ENCODE assay signal across 29 cellular contexts in the genomic region with DNA sequence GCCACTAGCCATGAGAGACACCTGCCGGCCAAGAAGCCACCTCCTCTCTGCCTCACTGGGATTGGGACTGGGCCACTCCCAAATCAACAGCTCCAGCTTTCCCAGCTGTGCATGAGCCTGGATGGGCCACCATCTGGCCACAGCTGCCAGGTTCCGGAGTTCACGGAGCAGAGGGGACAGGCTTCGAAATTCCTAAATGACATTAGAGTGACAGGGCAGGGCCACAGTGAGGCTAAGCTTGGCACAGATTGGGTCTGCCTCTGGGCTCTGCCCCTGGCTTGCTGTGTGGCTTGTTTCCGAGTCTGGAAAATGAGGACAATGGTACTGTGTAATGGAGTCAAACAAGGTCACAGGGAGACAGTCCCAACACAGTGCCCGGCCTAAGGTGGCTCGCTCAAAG. TPM values are rescaled to one million over a fixed set of nuclear protein-coding genes. Genes with fewer than 3 reads are reported as not detected.
DNase-seq lines count a peak whose midpoint lies in the region; ATAC-seq and TF ChIP-seq lines count a peak whose summit lies in the region.
"Had no signal": no experiment of that assay in that cellular context is flagged by ENCODE, and none has a peak within 500 bp of the region (broad histone marks: within the 10 kb centered on the region; RNA-seq: fewer than 3 reads in every experiment).

No MANE protein-coding gene starts in this region.

- no peaks in the 10 kb centered on the region for H3K36me3 ChIP-seq in CD8-positive, alpha-beta T cell (ENCODE audit: insufficient read depth, low read length)
- H3K36me3 ChIP-seq: lower lobe of right lung, neutrophil, tibial nerve had no signal

- POLR2A ChIA-PET in CD8-positive, alpha-beta T cell (lab: Charles Lee), result no interaction called here

- no peaks in the 10 kb centered on the region; a peak in 1 of 7 replicates for H3K36me3 Mint-ChIP-seq in H9 (ENCODE audit: insufficient read depth in 1 of 3, low read depth in 3 of 3)
- no peaks in the 10 kb centered on the region for H3K36me3 Mint-ChIP-seq in CD8-positive, alpha-beta T cell
- H3K36me3 Mint-ChIP-seq: activated naive CD8-positive, alpha-beta T cell had no signal

- no peak overlapping the region for H4K5ac ChIP-seq in H9 (ENCODE audit: insufficient read length, low read depth, low read length)

- no peaks in the 10 kb centered on the region for H3K9me3 ChIP-seq in H9 (ENCODE audit: control insufficient read depth, low read depth, low read length)
- no peaks in the 10 kb centered on the region for H3K9me3 ChIP-seq in CD8-positive, alpha-beta T cell (ENCODE audit: low read length)
- H3K9me3 ChIP-seq: lower lobe of right lung, neutrophil, tibial nerve had no signal

- no peak overlapping the region for H3K56ac ChIP-seq in H9 (ENCODE audit: insufficient read length, low read depth, low read length)

- no peak overlapping the region for H4K8ac ChIP-seq in H9 (replicated peaks; ENCODE audit: insufficient read length, low read depth, low read length)

- no peaks in the 10 kb centered on the region for H4K20me1 ChIP-seq in H9 (ENCODE audit: control insufficient read depth, insufficient read depth, insufficient read length)

- no peaks in the 10 kb centered on the region for H3K79me2 ChIP-seq in H9 (ENCODE audit: insufficient read depth, low read length)

- H3K9me3 Mint-ChIP-seq in H9, result no peaks in the 10 kb centered on the region; a peak in 1 of 5 replicates
- H3K9me3 Mint-ChIP-seq in CD8-positive, alpha-beta T cell, result no peaks in the 10 kb centered on the region
- H3K9me3 Mint-ChIP-seq: activated CD4-positive, alpha-beta memory T cell treated with anti-CD3 and anti-CD28 coated beads, Interleukin-2, amount 10 ng/mL, durations not matched to agents 7 days and 5 days; activated T-helper 2 cell treated with anti-CD3 and anti-CD28 coated beads, Interferon-gamma antibody, Interleukin-2, Interleukin-4, amounts not matched to agents 10 μg/mL and 5 μg/mL and 100 μg/mL, durations not matched to agents 14 hours and 24 hours and 36 hours; stimulated activated naive CD8-positive, alpha-beta T cell treated with anti-CD3 and anti-CD28 coated beads, Interleukin-15, Interleukin-2, amounts not matched to agents 100 ng/mL and 50 ng/mL, for 24 hours; T-helper 1 cell treated with Interleukin-12 subunit alpha and Interleukin-12 subunit beta and Interleukin-4 antibody, amounts not matched to agents 30 μg/mL and 1 μg/mL, for 36 hours had no signal

- intact Hi-C loops in Right ventricle myocardium superior (cut with DNase I), result no loop called here
- intact Hi-C loops in cardiac septum (cut with DNase I), result no loop called here
- intact Hi-C loops in left ventricle myocardium superior (cut with micrococcal nuclease), result no loop called here
- intact Hi-C loops in CD8-positive, alpha-beta T cell (cut with DNase I, micrococcal nuclease), result no loop called here

- no CpG with 5 or more reads among the region's 7 CpGs for WGBS in H9 (ENCODE audit: extremely low coverage, insufficient read length, low lambda C conversion rate)

- CTCF ChIA-PET in CD8-positive, alpha-beta T cell (lab: Charles Lee), result interaction anchor here (1.1 kb wide), 1 partner anchor 97 kb away, joined by 3 read pairs; no protein-coding TSS in a partner anchor

- H3K79me1 ChIP-seq in H9 (ENCODE audit: insufficient read depth, low read depth, low read length, poor library complexity, severe bottlenecking), result no peaks in the 10 kb centered on the region

- H3K27ac Mint-ChIP-seq in H9, result no peak overlapping the region
- no peak overlapping the region for H3K27ac Mint-ChIP-seq in CD8-positive, alpha-beta T cell
- H3K27ac Mint-ChIP-seq: activated CD4-positive, alpha-beta memory T cell treated with anti-CD3 and anti-CD28 coated beads, Interleukin-2, amount 10 ng/mL, durations not matched to agents 7 days and 5 days; activated naive CD8-positive, alpha-beta T cell; activated T-helper 2 cell treated with anti-CD3 and anti-CD28 coated beads, Interferon-gamma antibody, Interleukin-2, Interleukin-4, amounts not matched to agents 10 μg/mL and 5 μg/mL and 100 μg/mL, durations not matched to agents 14 hours and 24 hours and 36 hours; stimulated activated naive CD8-positive, alpha-beta T cell treated with anti-CD3 and anti-CD28 coated beads, Interleukin-15, Interleukin-2, amounts not matched to agents 100 ng/mL and 50 ng/mL, for 24 hours; T-helper 1 cell treated with Interleukin-12 subunit alpha and Interleukin-12 subunit beta and Interleukin-4 antibody, amounts not matched to agents 30 μg/mL and 1 μg/mL, for 36 hours had no signal

- H3K9ac ChIP-seq in H9 (ENCODE audit: extremely low read depth, insufficient read length, low read length), result no peak overlapping the region

- H3K14ac ChIP-seq in H9 (ENCODE audit: insufficient read depth, low read length), result no peak overlapping the region

- H3K4me2 ChIP-seq in H9 (ENCODE audit: insufficient read depth, insufficient read length, low read length), result no peak overlapping the region

- TF ChIP-seq CTCF in H9 (conservative IDR thresholded peaks at IDR 0.05), result no peak
- TF ChIP-seq CTCF in CD8-positive, alpha-beta T cell (IDR thresholded peaks at IDR 0.05), result no peak

- H3K27me3 Mint-ChIP-seq in H9 (ENCODE audit: low read depth), result peaks cover 29% of the 10 kb centered on the region
- peaks cover 17% of the 10 kb centered on the region for H3K27me3 Mint-ChIP-seq in CD8-positive, alpha-beta T cell (ENCODE audit: low read depth)

- no peak overlapping the region for H2BK15ac ChIP-seq in H9 (ENCODE audit: low read depth, low read length)

- no peaks in the 10 kb centered on the region for H3K23me2 ChIP-seq in H9 (ENCODE audit: insufficient read length, low read depth, low read length, poor library complexity, severe bottlenecking)

- no peak overlapping the region for H3T11ph ChIP-seq in H9 (ENCODE audit: low read length)

- H3K4me3 Mint-ChIP-seq in H9, result no peak overlapping the region
- H3K4me3 Mint-ChIP-seq in CD8-positive, alpha-beta T cell, result no peak overlapping the region
- H3K4me3 Mint-ChIP-seq: activated CD4-positive, alpha-beta memory T cell treated with anti-CD3 and anti-CD28 coated beads, Interleukin-2, amount 10 ng/mL, durations not matched to agents 7 days and 5 days; activated naive CD8-positive, alpha-beta T cell; stimulated activated naive CD8-positive, alpha-beta T cell treated with anti-CD3 and anti-CD28 coated beads, Interleukin-15, Interleukin-2, amounts not matched to agents 100 ng/mL and 50 ng/mL, for 24 hours; T-helper 1 cell treated with Interleukin-12 subunit alpha and Interleukin-12 subunit beta and Interleukin-4 antibody, amounts not matched to agents 30 μg/mL and 1 μg/mL, for 36 hours had no signal

- peaks cover 8 to 9% of the 10 kb centered on the region in 2 experiments; a peak in 3 of 4 replicates for H3K4me1 Mint-ChIP-seq in H9
- no peaks in the 10 kb centered on the region for H3K4me1 Mint-ChIP-seq in CD8-positive, alpha-beta T cell (ENCODE audit: low read depth)
- H3K4me1 Mint-ChIP-seq: activated CD4-positive, alpha-beta memory T cell treated with anti-CD3 and anti-CD28 coated beads, Interleukin-2, amount 10 ng/mL, durations not matched to agents 7 days and 5 days had no signal

- H3K4ac ChIP-seq in H9 (ENCODE audit: low read depth, low read length), result no peak overlapping the region

- no peak overlapping the region for H3K18ac ChIP-seq in H9 (ENCODE audit: insufficient read length, low read depth, low read length)

- H3K27me3 ChIP-seq in H9 (ENCODE audit: insufficient read depth, low read length), result peaks cover under 1% of the 10 kb centered on the region; the same call in 1 of the 2 replicates
- no peaks in the 10 kb centered on the region for H3K27me3 ChIP-seq in CD8-positive, alpha-beta T cell (ENCODE audit: insufficient read depth, low read length)

- ATAC-seq in Right ventricle myocardium superior (ENCODE audit: poor library complexity) (peak; percentile 78), left ventricle myocardium superior (peak; percentile 88), HG02642 (IDR thresholded peaks at IDR 0.05; ENCODE audit: poor library complexity, unreplicated experiment) (no peak)
- no peak for ATAC-seq in CD8-positive, alpha-beta T cell
- ATAC-seq: lower lobe of right lung had no signal

- no peak overlapping the region for H3K4me3 ChIP-seq in CD8-positive, alpha-beta T cell (ENCODE audit: low read depth, low read length)
- H3K4me3 ChIP-seq: lower lobe of right lung, SK-N-MC, tibial nerve had no signal

- H2BK5ac ChIP-seq in H9 (ENCODE audit: insufficient read length, low read length), result no peak overlapping the region

- H2BK120ac ChIP-seq in H9 (ENCODE audit: low read depth, low read length, poor library complexity, severe bottlenecking), result no peak overlapping the region

- no peak overlapping the region for H3K27ac ChIP-seq in H9 (ENCODE audit: insufficient read length, low read depth, low read length)
- no peak overlapping the region for H3K27ac ChIP-seq in CD8-positive, alpha-beta T cell (ENCODE audit: low read depth, low read length)
- H3K27ac ChIP-seq: lower lobe of right lung, neutrophil, SK-N-MC, tibial nerve had no signal

- no peak overlapping the region for H2BK20ac ChIP-seq in H9 (ENCODE audit: low read depth, low read length, poor library complexity, severe bottlenecking)

- H2AK5ac ChIP-seq in H9 (ENCODE audit: insufficient read length, low read length), result no peak overlapping the region

- H3K23ac ChIP-seq in H9 (ENCODE audit: insufficient read length, low read depth, low read length), result no peak overlapping the region

- no peaks in the 10 kb centered on the region; the same call in 1 of the 2 replicates for H3K4me1 ChIP-seq in H9 (ENCODE audit: insufficient read depth, low read length)
- H3K4me1 ChIP-seq in CD8-positive, alpha-beta T cell (ENCODE audit: insufficient read depth, low read length), result no peaks in the 10 kb centered on the region
- H3K4me1 ChIP-seq: lower lobe of right lung had no signal

- H2BK12ac ChIP-seq in H9 (ENCODE audit: insufficient read length, low read depth, low read length), result no peak overlapping the region

- DNase-seq in Right ventricle myocardium superior (no peak), cardiac septum (ENCODE audit: low spot score) (no peak), left ventricle myocardium superior (peak; percentile 59), occipital lobe (lab: John Stamatoyannopoulos, UW) (peak; percentile 23), epidermal melanocyte (ENCODE audit: insufficient read length, low spot score) (no peak), H9 (no peak)
- DNase-seq in CD8-positive, alpha-beta T cell, result no peak
- DNase-seq: activated CD4-positive, alpha-beta memory T cell treated with anti-CD3 and anti-CD28 coated beads, Interleukin-2, amount 10 ng/mL, durations not matched to agents 7 days and 5 days; activated CD4-positive, CD25-positive, alpha-beta regulatory T cell treated with anti-CD3 and anti-CD28 coated beads, Interleukin-2, amount 50 U/mL, for 72 hours; cerebellar nuclear complex; DMS79; effector CD4-positive, alpha-beta T cell; foreskin fibroblast; IMR-90; islet precursor cell; lower lobe of right lung; NCI-H1092 treated with DMSO at 0.1 percent for 48 hours; NCI-H1930; NCI-H69; RPMI8226 had no signal

- no peak overlapping the region for H4K91ac ChIP-seq in H9 (ENCODE audit: insufficient read length, low read depth, low read length)

- no peak overlapping the region for H2AFZ ChIP-seq in H9 (ENCODE audit: low read length)

RNA-seq across cellular contexts. Expression of gene DIPK1C, which starts 6.5 kb away (rescaled TPM):
- 3.3 TPM for total RNA-seq in Right ventricle myocardium superior
- 5.9 TPM for total RNA-seq in cardiac septum
- 6.3 TPM for total RNA-seq in left ventricle myocardium superior
- total RNA-seq in occipital lobe, result 12.3 TPM
- not detected in 2 replicates for total RNA-seq in H9 (2021)
- total RNA-seq in CD8-positive, alpha-beta T cell, result not detected
- total RNA-seq: A172; activated CD4-positive, alpha-beta memory T cell treated with anti-CD3 and anti-CD28 coated beads, Interleukin-2, amount 10 ng/mL, durations not matched to agents 7 days and 5 days; activated T-helper 2 cell treated with anti-CD3 and anti-CD28 coated beads, Interferon-gamma antibody, Interleukin-2, Interleukin-4, amounts not matched to agents 10 μg/mL and 5 μg/mL and 100 μg/mL, durations not matched to agents 14 hours and 24 hours and 36 hours; IMR-90; lower lobe of right lung had no signal

RNA-seq across cellular contexts. Expression of gene CNDP2, which starts 45.5 kb away (rescaled TPM):
- total RNA-seq in Right ventricle myocardium superior (54.5 TPM), cardiac septum (65.7 TPM), left ventricle myocardium superior (63.5 TPM), occipital lobe (32.6 TPM), H9 (2021) (212 and 214 TPM in 2 replicates)
- total RNA-seq in CD8-positive, alpha-beta T cell, result 10 to 100 TPM; 51.7 to 55.8 TPM

Comparison
In these comparisons a context has a peak if more than half of its experiments do, and no peak if none do; other contexts are left out.
1. DNase-seq: peak in left ventricle myocardium superior (single experiment) and occipital lobe (single experiment); none in Right ventricle myocardium superior (single experiment), cardiac septum (single experiment), epidermal melanocyte (single experiment), H9 (single experiment) and CD8-positive, alpha-beta T cell (0 of 7).
2. ATAC-seq: peak in Right ventricle myocardium superior (single experiment) and left ventricle myocardium superior (single experiment); none in HG02642 (single experiment) and CD8-positive, alpha-beta T cell (single experiment).